ENCODE assay signal across 11 cellular contexts in genomic region chr4:150583287-150584197, GRCh38. TPM values are rescaled to one million over a fixed set of nuclear protein-coding genes. Genes with fewer than 3 reads are reported as not detected.
DNase-seq lines count a peak whose midpoint lies in the region; TF ChIP-seq lines count a peak whose summit lies in the region.
"Had no signal": no experiment of that assay in that cellular context is flagged by ENCODE, and none has a peak within 500 bp of the region (broad histone marks: within the 10 kb centered on the region; RNA-seq: fewer than 3 reads in every experiment).

No MANE protein-coding gene starts in this region.

- peaks cover 49% of the 10 kb centered on the region for H3K4me1 Mint-ChIP-seq in neural crest cell

- H3K4me1 ChIP-seq in ACC112 (ENCODE audit: control insufficient read depth, insufficient read depth, low read length, unreplicated experiment) (peaks cover 6% of the 10 kb centered on the region), SK-N-SH (ENCODE audit: control insufficient read depth in 1 of 2, insufficient read depth in 2 of 2, low read depth in 1 of 2, low read length in 1 of 2) (peaks cover 3 to 32% of the 10 kb centered on the region in 2 experiments; a peak in 3 of 4 replicates), cardiac muscle cell (ENCODE audit: low read depth) (peaks cover 5% of the 10 kb centered on the region)
- H3K4me1 ChIP-seq: adrenal gland had no signal

- H3K27me3 Mint-ChIP-seq in neural crest cell (ENCODE audit: low read depth): peaks cover 96% of the 10 kb centered on the region

- no peaks in the 10 kb centered on the region for H3K9me3 ChIP-seq in SK-N-SH
- H3K9me3 ChIP-seq in cardiac muscle cell (ENCODE audit: low read depth): no peaks in the 10 kb centered on the region
- H3K9me3 ChIP-seq: adrenal gland had no signal

- CTCF ChIA-PET in SK-N-SH (lab: Yijun Ruan, JAX): interaction anchor here (1.0 to 3.1 kb wide), 4 partner anchors 65 to 286 kb away, joined by 3 to 17 read pairs (median 4); no protein-coding TSS in a partner anchor

- H3K4me3 ChIP-seq in ACC112 (ENCODE audit: low read depth, low read length) (peak overlapping the region; percentile 78), SK-N-SH (ENCODE audit: low read depth in 2 of 2, low read length in 1 of 2) (peak overlapping the region; percentile 70 to 87), cardiac muscle cell (peak overlapping the region; percentile 5)

- no peaks in the 10 kb centered on the region for H3K9me2 ChIP-seq in SK-N-SH

- DNase-seq in SK-N-SH (peak; percentile 59), cardiac muscle cell (ENCODE audit: low read depth in 1 of 2, low spot score in 1 of 2) (peak; percentile 37 to 63), neural crest cell (ENCODE audit: low read depth, low spot score) (peak; percentile 30), GM20000 (ENCODE audit: low spot score) (no peak), RPMI8226 (no peak), AG20443 (ENCODE audit: low spot score) (no peak)
- no peak for DNase-seq in activated CD4-positive, alpha-beta T cell treated with anti-CD3 and anti-CD28 coated beads for 48 hours
- DNase-seq: NCI-H526 treated with DMSO at 0.1 percent for 48 hours had no signal

- no peaks in the 10 kb centered on the region for H3K36me3 Mint-ChIP-seq in neural crest cell (ENCODE audit: low read depth)

- peaks cover 9% of the 10 kb centered on the region for H3F3A ChIP-seq in SK-N-SH (replicated peaks; ENCODE audit: insufficient read depth)

- peak overlapping the region; percentile 67 for H3K27ac ChIP-seq in ACC112 (ENCODE audit: low read depth, low read length)
- peak overlapping the region; percentile 19 to 71; a peak in 3 of 4 replicates for H3K27ac ChIP-seq in SK-N-SH (ENCODE audit: low read depth in 2 of 2, low read length in 1 of 2)
- H3K27ac ChIP-seq in cardiac muscle cell: no peak overlapping the region

- no peak for TF ChIP-seq RAD21 in SK-N-SH (IDR thresholded peaks at IDR 0.05; ENCODE audit: low read length)

- H3K79me2 ChIP-seq in ACC112 (ENCODE audit: control insufficient read depth, insufficient read depth, low read length, unreplicated experiment) (peaks cover 84% of the 10 kb centered on the region), SK-N-SH (ENCODE audit: insufficient read depth) (peaks cover 24% of the 10 kb centered on the region)

- H2AFZ ChIP-seq in ACC112 (ENCODE audit: low read length, unreplicated experiment): no peak overlapping the region
- peak overlapping the region; percentile 78 for H2AFZ ChIP-seq in SK-N-SH (ENCODE audit: low read depth)

- POLR2A ChIA-PET in SK-N-SH (lab: Yijun Ruan, JAX): interaction anchor here (0.5 kb wide), 1 partner anchor 521 kb away, joined by 3 read pairs; no protein-coding TSS in a partner anchor

- H3K4me3 Mint-ChIP-seq in neural crest cell: peak overlapping the region; percentile 68

- no peaks in the 10 kb centered on the region for H4K20me1 ChIP-seq in SK-N-SH (ENCODE audit: insufficient read depth)

- no peak overlapping the region for H3K27ac Mint-ChIP-seq in neural crest cell (ENCODE audit: unreplicated experiment)

- TF ChIP-seq EP300 in SK-N-SH (IDR thresholded peaks at IDR 0.05; ENCODE audit: borderline replicate concordance in 1 of 2, low read depth in 1 of 2, low read length in 1 of 2): no peak

- peak overlapping the region; percentile 91 for H3K4me2 ChIP-seq in SK-N-SH

- H3K9ac ChIP-seq in SK-N-SH: peak overlapping the region; percentile 72

- H3K36me3 ChIP-seq in ACC112 (ENCODE audit: insufficient read depth, low read length) (0 out of 2 replicates have a peak, but pooled peaks cover 5% of the 10 kb centered on the region), SK-N-SH (replicated peaks in 1 of 2; ENCODE audit: control insufficient read depth in 1 of 2, insufficient read depth in 2 of 2, low read length in 1 of 2) (no peaks in the 10 kb centered on the region), cardiac muscle cell (no peaks in the 10 kb centered on the region)
- H3K36me3 ChIP-seq: adrenal gland had no signal

- TF ChIP-seq CTCF in SK-N-SH (IDR thresholded peaks at IDR 0.05) (no peak), cardiac muscle cell (IDR thresholded peaks at IDR 0.05; ENCODE audit: low read depth, low read length) (no peak), neural crest cell (conservative IDR thresholded peaks at IDR 0.05) (no peak), GM20000 (IDR thresholded peaks at IDR 0.05; ENCODE audit: extremely low read depth, missing control alignments) (no peak)

- H3K9me3 Mint-ChIP-seq in neural crest cell: no peaks in the 10 kb centered on the region

- H3K27me3 ChIP-seq in ACC112 (ENCODE audit: insufficient read depth, low read length): no peaks in the 10 kb centered on the region
- H3K27me3 ChIP-seq in SK-N-SH (ENCODE audit: insufficient read depth): no peaks in the 10 kb centered on the region
- H3K27me3 ChIP-seq in cardiac muscle cell: peaks cover 84% of the 10 kb centered on the region
- H3K27me3 ChIP-seq: adrenal gland had no signal

- 5% methylated on average over 8 of the region's 69 CpGs for WGBS in SK-N-SH (ENCODE audit: low lambda C conversion rate)

TF ChIP-seq in SK-N-SH, 30 proteins besides CTCF, POLR2A, EP300 and RAD21:
- no peak for TF ChIP-seq CHD2 (IDR thresholded peaks at IDR 0.05; ENCODE audit: low read length, partially characterized antibody)
- no peak for TF ChIP-seq SIN3A (IDR thresholded peaks at IDR 0.05; ENCODE audit: borderline replicate concordance, low read depth, low read length)
- TF ChIP-seq FOXM1 (IDR thresholded peaks at IDR 0.05; ENCODE audit: low read depth): no peak
- TF ChIP-seq FOSL2 (IDR thresholded peaks at IDR 0.05; ENCODE audit: borderline replicate concordance, low read depth): no peak
- TF ChIP-seq RFX5 (IDR thresholded peaks at IDR 0.05; ENCODE audit: low read length): no peak
- TF ChIP-seq TAF1 (IDR thresholded peaks at IDR 0.05; ENCODE audit: borderline replicate concordance, low read depth, low read length): peak; percentile 12; the same call in 1 of the 2 replicates
- no peak for TF ChIP-seq NRF1 (IDR thresholded peaks at IDR 0.05; ENCODE audit: low read depth, low read length)
- no peak for TF ChIP-seq EZH2phosphoT487 (IDR thresholded peaks at IDR 0.05; ENCODE audit: borderline replicate concordance, low read depth)
- TF ChIP-seq ELF1 (IDR thresholded peaks at IDR 0.05): no peak
- TF ChIP-seq GATA2 (CRISPR knock-in tag; IDR thresholded peaks at IDR 0.05): no peak; the same call in 1 of the 2 replicates
- TF ChIP-seq USF1 (IDR thresholded peaks at IDR 0.05; ENCODE audit: borderline replicate concordance, low read depth): no peak
- TF ChIP-seq, protein P1, sequence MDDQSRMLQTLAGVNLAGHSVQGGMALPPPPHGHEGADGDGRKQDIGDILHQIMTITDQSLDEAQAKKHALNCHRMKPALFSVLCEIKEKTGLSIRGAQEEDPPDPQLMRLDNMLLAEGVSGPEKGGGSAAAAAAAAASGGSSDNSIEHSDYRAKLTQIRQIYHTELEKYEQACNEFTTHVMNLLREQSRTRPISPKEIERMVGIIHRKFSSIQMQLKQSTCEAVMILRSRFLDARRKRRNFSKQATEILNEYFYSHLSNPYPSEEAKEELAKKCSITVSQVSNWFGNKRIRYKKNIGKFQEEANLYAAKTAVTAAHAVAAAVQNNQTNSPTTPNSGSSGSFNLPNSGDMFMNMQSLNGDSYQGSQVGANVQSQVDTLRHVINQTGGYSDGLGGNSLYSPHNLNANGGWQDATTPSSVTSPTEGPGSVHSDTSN (IDR thresholded peaks at IDR 0.05): no peak
- TF ChIP-seq FOXJ3 (CRISPR knock-in tag; IDR thresholded peaks at IDR 0.05): no peak
- TF ChIP-seq NFIC (IDR thresholded peaks at IDR 0.05; ENCODE audit: borderline replicate concordance): peak; percentile 29; the same call in 1 of the 2 replicates
- no peak for TF ChIP-seq GABPA (IDR thresholded peaks at IDR 0.05; ENCODE audit: low read depth)
- 0 out of 2 replicates have a peak, but pooled peaks have one; percentile 13 for TF ChIP-seq MXI1 (IDR thresholded peaks at IDR 0.05; ENCODE audit: low read depth, low read length)
- TF ChIP-seq TCF12 (IDR thresholded peaks at IDR 0.05): no peak
- TF ChIP-seq, protein P2, sequence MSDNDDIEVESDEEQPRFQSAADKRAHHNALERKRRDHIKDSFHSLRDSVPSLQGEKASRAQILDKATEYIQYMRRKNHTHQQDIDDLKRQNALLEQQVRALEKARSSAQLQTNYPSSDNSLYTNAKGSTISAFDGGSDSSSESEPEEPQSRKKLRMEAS (IDR thresholded peaks at IDR 0.05; ENCODE audit: low read depth): peak; percentile 64; the same call in 1 of the 2 replicates
- TF ChIP-seq JUND (IDR thresholded peaks at IDR 0.05): no peak
- TF ChIP-seq SMC3 (IDR thresholded peaks at IDR 0.05; ENCODE audit: low read depth, low read length): no peak

RNA-seq across cellular contexts. Expression of gene MAB21L2, which starts 1.6 kb away (rescaled TPM):
- 0.92 and 1.2 TPM in 2 replicates for polyA plus RNA-seq in SK-N-SH (2012; rRNA removed)
- 0.90 and 1.3 TPM in 2 replicates for polyA plus RNA-seq in SK-N-SH (2012; cell fraction: cytosol; rRNA removed)
- 0.36 and 0.74 TPM in 2 replicates for polyA plus RNA-seq in SK-N-SH (2012; cell fraction: nucleus; rRNA removed)
- total RNA-seq in cardiac muscle cell: 0.54 and 0.81 TPM in 2 replicates
- 0.12 and 0.47 TPM in 2 replicates for polyA plus RNA-seq in cardiac muscle cell
- total RNA-seq in neural crest cell: 3.3 and 3.5 TPM in 2 replicates
- total RNA-seq: A673 had no signal

Comparison
In these comparisons a context has a peak if more than half of its experiments do, and no peak if none do; other contexts are left out.
1. H3K4me3 ChIP-seq: peak in every context shown above with its lines; median percentile 78 in SK-N-SH; 78 in ACC112; 5 in cardiac muscle cell.
2. DNase-seq: peak in SK-N-SH (single experiment), cardiac muscle cell (2 of 2) and neural crest cell (single experiment); none in GM20000 (single experiment), RPMI8226 (single experiment), activated CD4-positive, alpha-beta T cell treated with anti-CD3 and anti-CD28 coated beads for 48 hours (single experiment) and AG20443 (single experiment).